9 cellular contexts compared by ENCODE assay signal in the genomic region with DNA sequence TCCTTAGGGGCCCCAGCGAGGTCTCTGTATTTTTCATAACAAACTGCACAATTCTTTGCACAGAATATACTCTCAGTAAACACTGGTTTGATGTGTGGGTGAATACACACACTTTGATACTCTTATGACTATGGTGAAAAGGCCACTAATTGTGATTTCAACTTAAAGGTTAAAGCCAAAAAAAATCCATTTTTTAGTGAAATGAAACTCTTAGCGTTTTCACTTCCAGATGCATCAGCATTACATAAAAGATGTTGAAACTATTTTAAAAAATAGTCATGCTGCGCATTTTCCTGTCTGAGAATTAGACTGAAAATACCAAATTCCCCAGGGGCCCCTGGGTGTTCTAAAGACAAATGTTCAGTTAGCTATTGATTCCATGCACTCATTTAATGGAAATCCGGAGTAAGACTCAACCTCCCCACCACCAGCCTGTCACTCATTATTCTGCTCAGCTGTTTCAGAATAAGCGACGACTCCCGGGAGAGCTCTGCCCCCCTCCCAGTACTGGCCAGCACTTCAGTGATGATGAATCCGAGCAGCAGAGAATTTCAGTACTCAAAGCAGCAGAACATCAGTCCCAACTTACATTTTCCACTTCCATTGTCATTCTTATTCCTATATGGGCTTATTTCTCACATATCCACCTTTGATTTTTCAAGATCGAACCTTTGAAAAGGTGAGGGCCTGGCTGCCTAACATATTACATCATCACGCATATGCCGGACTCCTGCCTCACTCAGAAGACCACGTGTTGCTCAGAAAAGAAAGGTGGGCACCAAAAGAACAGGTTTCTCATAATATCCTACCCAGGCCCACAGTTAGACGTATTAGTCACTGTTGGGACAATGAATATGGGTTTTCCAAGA.
DNase-seq lines count a peak whose midpoint lies in the region; ATAC-seq and TF ChIP-seq lines count a peak whose summit lies in the region.
"Had no signal": no experiment of that assay in that cellular context is flagged by ENCODE, and none has a peak within 500 bp of the region (broad histone marks: within the 10 kb centered on the region; RNA-seq: fewer than 3 reads in every experiment).

No MANE protein-coding gene starts in this region.

- H3K9me2 ChIP-seq in PC-9 (ENCODE audit: insufficient read depth) = no peaks in the 10 kb centered on the region

- no peaks in the 10 kb centered on the region for H3K36me3 ChIP-seq in PC-9 (ENCODE audit: low read depth)

- peaks cover 5% of the 10 kb centered on the region; the same call in 1 of the 2 replicates for H3F3A ChIP-seq in PC-9 (ENCODE audit: insufficient read depth, low read depth)

- H2AFZ ChIP-seq in PC-9 = no peak overlapping the region

- H3K79me2 ChIP-seq in PC-9 (ENCODE audit: low read depth) = no peaks in the 10 kb centered on the region

- no peak for TF ChIP-seq CTCF in PC-9 (conservative IDR thresholded peaks at IDR 0.05)

- H3K27me3 ChIP-seq in PC-9 (ENCODE audit: insufficient read depth, low read depth) = no peaks in the 10 kb centered on the region

- BruUV-seq in PC-9 (replicated peaks; lab: Mats Ljungman, UMichigan) = no TSS peak

- H3K36me3 Mint-ChIP-seq in activated T-helper 2 cell treated with anti-CD3 and anti-CD28 coated beads, Interferon-gamma antibody, Interleukin-2, Interleukin-4, amounts not matched to agents 10 μg/mL and 5 μg/mL and 100 μg/mL, durations not matched to agents 14 hours and 24 hours and 36 hours (ENCODE audit: low read depth) = peaks cover 44% of the 10 kb centered on the region

- H4K20me1 ChIP-seq in PC-9 (ENCODE audit: insufficient read depth) = no peaks in the 10 kb centered on the region; the same call in 1 of the 2 replicates

- no peaks in the 10 kb centered on the region for H3K9me3 Mint-ChIP-seq in activated T-helper 2 cell treated with anti-CD3 and anti-CD28 coated beads, Interferon-gamma antibody, Interleukin-2, Interleukin-4, amounts not matched to agents 10 μg/mL and 5 μg/mL and 100 μg/mL, durations not matched to agents 14 hours and 24 hours and 36 hours

- POLR2A ChIA-PET in PC-9 (lab: Charles Lee; ENCODE audit: unreplicated experiment) = no interaction called here

- DNase-seq in Ammon's horn (ENCODE audit: low spot score) (peak; percentile 47), NCI-H526 treated with DMSO at 0.1 percent for 48 hours (lab: John Stamatoyannopoulos, UW) (no peak), PC-9 (no peak), left colon (no peak), SW480 (ENCODE audit: low spot score) (no peak)
- DNase-seq in activated T-helper 2 cell treated with anti-CD3 and anti-CD28 coated beads, Interferon-gamma antibody, Interleukin-2, Interleukin-4, amounts not matched to agents 10 μg/mL and 5 μg/mL and 100 μg/mL, durations not matched to agents 14 hours and 24 hours and 36 hours (ENCODE audit: low spot score) = no peak
- DNase-seq: NCI-H748 treated with DMSO at 0.1 percent for 48 hours had no signal

- H3K4me3 ChIP-seq in PC-9 = no peak overlapping the region

- no peaks in the 10 kb centered on the region for H3K27me3 Mint-ChIP-seq in activated T-helper 2 cell treated with anti-CD3 and anti-CD28 coated beads, Interferon-gamma antibody, Interleukin-2, Interleukin-4, amounts not matched to agents 10 μg/mL and 5 μg/mL and 100 μg/mL, durations not matched to agents 14 hours and 24 hours and 36 hours (ENCODE audit: low read depth)

- no peaks in the 10 kb centered on the region for H3K4me1 ChIP-seq in PC-9 (replicated peaks; ENCODE audit: insufficient read depth)

- H3K9me3 ChIP-seq in PC-9 (ENCODE audit: insufficient read depth, low read depth) = no peaks in the 10 kb centered on the region

- peaks cover 21% of the 10 kb centered on the region for H3K4me1 Mint-ChIP-seq in activated T-helper 2 cell treated with anti-CD3 and anti-CD28 coated beads, Interferon-gamma antibody, Interleukin-2, Interleukin-4, amounts not matched to agents 10 μg/mL and 5 μg/mL and 100 μg/mL, durations not matched to agents 14 hours and 24 hours and 36 hours (ENCODE audit: low read depth)

- no peak overlapping the region for H3K27ac ChIP-seq in PC-9

- intact Hi-C loops in activated T-helper 2 cell treated with anti-CD3 and anti-CD28 coated beads, Interferon-gamma antibody, Interleukin-2, Interleukin-4, amounts not matched to agents 10 μg/mL and 5 μg/mL and 100 μg/mL, durations not matched to agents 14 hours and 24 hours and 36 hours (cut with micrococcal nuclease) = loop anchor here (2.0 to 5.0 kb wide), 3 partner anchors 65 to 169 kb away; partner anchors contain the start of gene ATXN1
- intact Hi-C loops in PC-9 (cut with micrococcal nuclease; ENCODE audit: unreplicated experiment) (no loop called here), left colon (cut with DNase I, micrococcal nuclease) (no loop called here)

- CTCF ChIA-PET in PC-9 (lab: Charles Lee) = no interaction called here

- H3K27ac Mint-ChIP-seq in activated T-helper 2 cell treated with anti-CD3 and anti-CD28 coated beads, Interferon-gamma antibody, Interleukin-2, Interleukin-4, amounts not matched to agents 10 μg/mL and 5 μg/mL and 100 μg/mL, durations not matched to agents 14 hours and 24 hours and 36 hours = peak overlapping the region; percentile 61

- ATAC-seq in GM19025 (IDR thresholded peaks at IDR 0.05; ENCODE audit: low read depth, unreplicated experiment) = peak; percentile 72
- ATAC-seq in HG02981 (IDR thresholded peaks at IDR 0.05; ENCODE audit: unreplicated experiment) = peak; percentile 74
- no peak for ATAC-seq in left colon

- H3K4me2 ChIP-seq in PC-9 = no peak overlapping the region

- no peak overlapping the region for H3K4me3 Mint-ChIP-seq in activated T-helper 2 cell treated with anti-CD3 and anti-CD28 coated beads, Interferon-gamma antibody, Interleukin-2, Interleukin-4, amounts not matched to agents 10 μg/mL and 5 μg/mL and 100 μg/mL, durations not matched to agents 14 hours and 24 hours and 36 hours (ENCODE audit: low read depth)
